5 cellular contexts compared by ENCODE assay signal in the genomic region with DNA sequence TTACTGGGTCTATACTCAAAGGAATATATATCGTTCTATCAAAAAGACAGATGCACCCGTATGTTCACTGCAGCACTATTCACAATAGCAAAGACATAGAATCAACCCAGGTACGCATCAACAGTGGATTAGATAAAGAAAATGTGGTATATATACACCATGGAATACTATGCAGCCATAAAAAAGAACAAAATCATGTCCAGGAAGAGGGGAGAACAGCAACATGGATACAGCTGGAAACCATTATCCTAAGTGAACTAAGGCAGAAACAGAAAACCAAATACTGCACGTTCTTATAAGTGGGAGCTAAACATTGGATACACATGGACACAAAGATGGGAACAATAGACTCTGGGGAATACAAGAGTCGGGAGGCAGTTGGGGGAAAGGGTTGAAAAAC. TPM values are rescaled to one million over a fixed set of nuclear protein-coding genes. Genes with fewer than 3 reads are reported as not detected.
"Had no signal": no experiment of that assay in that cellular context is flagged by ENCODE, and none has a peak within 500 bp of the region (broad histone marks: within the 10 kb centered on the region; RNA-seq: fewer than 3 reads in every experiment).

No MANE protein-coding gene starts in this region.

RNA-seq across cellular contexts. Expression of a gene that starts 42.6 kb away (rescaled TPM):
- total RNA-seq: M059J, PC-3, Peyer's patch, Right ventricle myocardium superior, SJSA1 had no signal
